Comparison of ENCODE assay signal across 17 cellular contexts in the genomic region with DNA sequence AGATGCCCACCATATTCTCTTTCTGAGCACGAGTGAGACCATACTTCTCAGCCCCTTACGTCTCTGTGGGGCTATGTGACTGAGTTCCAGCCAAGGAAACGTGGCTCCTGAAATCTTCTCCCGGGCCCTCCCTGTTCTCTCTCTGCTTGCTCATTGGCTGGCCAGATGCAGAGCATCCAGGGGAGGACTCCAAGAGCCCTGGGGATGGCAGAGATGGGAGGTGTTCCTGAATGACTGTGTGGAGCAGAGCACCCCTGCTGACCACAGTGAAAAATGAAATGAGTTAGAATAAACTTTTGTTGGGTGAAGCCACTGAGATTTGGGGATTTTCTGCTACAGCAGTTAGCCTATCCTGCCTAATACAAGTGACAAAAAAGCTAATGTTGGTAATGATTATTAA. TPM values are rescaled to one million over a fixed set of nuclear protein-coding genes. Genes with fewer than 3 reads are reported as not detected.
A peak's percentile ranks its signal among the peaks of the same experiment; 100 is the strongest.
DNase-seq lines count a peak whose midpoint lies in the region; ATAC-seq and TF ChIP-seq lines count a peak whose summit lies in the region.
"Had no signal": no experiment of that assay in that cellular context is flagged by ENCODE, and none has a peak within 500 bp of the region (broad histone marks: within the 10 kb centered on the region; RNA-seq: fewer than 3 reads in every experiment).

No MANE protein-coding gene starts in this region.

- H3K9me3 Mint-ChIP-seq in CD4-positive, alpha-beta T cell: no peaks in the 10 kb centered on the region
- H3K9me3 Mint-ChIP-seq in WTC11 (0 out of 2 replicates have a peak, but pooled peaks cover 3% of the 10 kb centered on the region), immature natural killer cell (no peaks in the 10 kb centered on the region), HFFc6 (no peaks in the 10 kb centered on the region; the same call in 1 of the 2 replicates)

- no peak for ATAC-seq in CD4-positive, alpha-beta T cell (ENCODE audit: poor library complexity)
- ATAC-seq in WTC11: peak; percentile 72

- CTCF ChIA-PET in CD4-positive, alpha-beta T cell (lab: Charles Lee): interaction anchor here (0.8 to 2.1 kb wide), 2 partner anchors 14 to 17 kb away, joined by 3 to 11 read pairs; no protein-coding TSS in a partner anchor
- CTCF ChIA-PET in WTC11 (lab: Charles Lee) (interaction anchor here (1.6 kb wide), 1 partner anchor 17 kb away, joined by 8 read pairs; no protein-coding TSS in a partner anchor), RWPE1 (lab: Yijun Ruan, JAX) (no interaction called here)

- H3K27ac Mint-ChIP-seq in CD4-positive, alpha-beta T cell: peak overlapping the region; percentile 22
- H3K27ac Mint-ChIP-seq in WTC11 (no peak overlapping the region), immature natural killer cell (peak overlapping the region in 4 of 6 donors; percentile 19 to 62 (median 37)), HFFc6 (no peak overlapping the region)

- H3K27me3 Mint-ChIP-seq in CD4-positive, alpha-beta T cell: no peaks in the 10 kb centered on the region
- no peaks in the 10 kb centered on the region for H3K27me3 Mint-ChIP-seq in WTC11 (ENCODE audit: low read depth)
- peaks cover 0 to 1% (median 0%) of the 10 kb centered on the region in 3 donors for H3K27me3 Mint-ChIP-seq in immature natural killer cell (ENCODE audit: low read depth in 3 of 3)
- H3K27me3 Mint-ChIP-seq in HFFc6 (ENCODE audit: insufficient read depth): peaks cover 8% of the 10 kb centered on the region

- no peak overlapping the region for H3K4me3 Mint-ChIP-seq in CD4-positive, alpha-beta T cell
- H3K4me3 Mint-ChIP-seq in WTC11 (no peak overlapping the region), immature natural killer cell (no peak overlapping the region), HFFc6 (no peak overlapping the region)

- POLR2A ChIA-PET in CD4-positive, alpha-beta T cell (lab: Charles Lee): no interaction called here
- POLR2A ChIA-PET in WTC11 (lab: Charles Lee): no interaction called here
- POLR2A ChIA-PET in RWPE1 (lab: Yijun Ruan, JAX; ENCODE audit: low non-redundant PET): interaction anchor here (0.8 kb wide), 1 partner anchor 14 kb away, joined by 3 read pairs; no protein-coding TSS in a partner anchor

- H3K27me3 ChIP-seq in CD4-positive, alpha-beta T cell (ENCODE audit: control insufficient read depth, insufficient read depth, low read length): no peaks in the 10 kb centered on the region
- H3K27me3 ChIP-seq: neutrophil, thyroid gland had no signal

- TF ChIP-seq CTCF in CD4-positive, alpha-beta T cell (IDR thresholded peaks at IDR 0.05): no peak
- TF ChIP-seq CTCF in WTC11 (IDR thresholded peaks at IDR 0.05): no peak
- no peak for TF ChIP-seq CTCF in HFFc6 (IDR thresholded peaks at IDR 0.05)
- no peak for TF ChIP-seq CTCF in RWPE1 (conservative IDR thresholded peaks at IDR 0.05; ENCODE audit: low read depth)

- DNase-seq in CD4-positive, alpha-beta T cell: no peak
- DNase-seq in H4 (ENCODE audit: low spot score) (peak; percentile 20), WTC11 (ENCODE audit: low spot score) (no peak), immature natural killer cell (no peak), HFFc6 (no peak), GM03348 (ENCODE audit: low spot score) (no peak), RWPE1 (ENCODE audit: low spot score) (no peak), retina (no peak)
- DNase-seq: activated gamma-delta T cell treated with Interleukin-2 at 50 U/mL for 16 hours; DMS 273 treated with DMSO at 0.1 percent for 48 hours; foreskin melanocyte; left colon; NCI-H146; Right ventricle myocardium superior; stimulated activated CD4-positive, alpha-beta T cell treated with anti-CD3 and anti-CD28 coated beads, Interleukin-12 subunit alpha, Interleukin-12 subunit beta, amount 100 ng/mL, for 4 hours; thyroid gland had no signal

- H3K4me1 Mint-ChIP-seq in CD4-positive, alpha-beta T cell (ENCODE audit: low read depth): peaks cover 66% of the 10 kb centered on the region
- no peaks in the 10 kb centered on the region for H3K4me1 Mint-ChIP-seq in WTC11
- H3K4me1 Mint-ChIP-seq in immature natural killer cell: peaks cover 47 to 61% of the 10 kb centered on the region in 2 donors
- H3K4me1 Mint-ChIP-seq in HFFc6 (ENCODE audit: low read depth): 0 out of 2 replicates have a peak, but pooled peaks cover 5% of the 10 kb centered on the region

- H3K9me3 ChIP-seq in CD4-positive, alpha-beta T cell (ENCODE audit: control insufficient read depth, low read length): no peaks in the 10 kb centered on the region
- H3K9me3 ChIP-seq: neutrophil, thyroid gland had no signal

- H3K36me3 Mint-ChIP-seq in CD4-positive, alpha-beta T cell (ENCODE audit: low read depth): peaks cover 98% of the 10 kb centered on the region
- H3K36me3 Mint-ChIP-seq in WTC11 (peaks cover 3% of the 10 kb centered on the region), immature natural killer cell (peaks cover 20 to 52% (median 33%) of the 10 kb centered on the region in 3 donors), HFFc6 (ENCODE audit: low read depth) (no peaks in the 10 kb centered on the region)

- no peak overlapping the region for H3K27ac ChIP-seq in CD4-positive, alpha-beta T cell (ENCODE audit: low read depth, low read length)
- H3K27ac ChIP-seq in RWPE1: no peak overlapping the region
- H3K27ac ChIP-seq: neutrophil, thyroid gland had no signal

- intact Hi-C loops in CD4-positive, alpha-beta T cell (cut with DNase I, micrococcal nuclease): no loop called here

TF ChIP-seq in WTC11, 78 proteins besides CTCF, POLR2A, EP300 and RAD21 (continues in another document):
- TF ChIP-seq TEAD1 (CRISPR knock-in tag; IDR thresholded peaks at IDR 0.05): no peak
- TF ChIP-seq ATF2 (CRISPR knock-in tag; IDR thresholded peaks at IDR 0.05; ENCODE audit: borderline replicate concordance, low read depth): no peak
- no peak for TF ChIP-seq JAZF1 (CRISPR knock-in tag; IDR thresholded peaks at IDR 0.05)
- no peak for TF ChIP-seq ELF4 (CRISPR knock-in tag; IDR thresholded peaks at IDR 0.05; ENCODE audit: low read depth)
- TF ChIP-seq, protein P1, sequence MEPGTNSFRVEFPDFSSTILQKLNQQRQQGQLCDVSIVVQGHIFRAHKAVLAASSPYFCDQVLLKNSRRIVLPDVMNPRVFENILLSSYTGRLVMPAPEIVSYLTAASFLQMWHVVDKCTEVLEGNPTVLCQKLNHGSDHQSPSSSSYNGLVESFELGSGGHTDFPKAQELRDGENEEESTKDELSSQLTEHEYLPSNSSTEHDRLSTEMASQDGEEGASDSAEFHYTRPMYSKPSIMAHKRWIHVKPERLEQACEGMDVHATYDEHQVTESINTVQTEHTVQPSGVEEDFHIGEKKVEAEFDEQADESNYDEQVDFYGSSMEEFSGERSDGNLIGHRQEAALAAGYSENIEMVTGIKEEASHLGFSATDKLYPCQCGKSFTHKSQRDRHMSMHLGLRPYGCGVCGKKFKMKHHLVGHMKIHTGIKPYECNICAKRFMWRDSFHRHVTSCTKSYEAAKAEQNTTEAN (CRISPR knock-in tag; IDR thresholded peaks at IDR 0.05): no peak
- TF ChIP-seq, protein P2, sequence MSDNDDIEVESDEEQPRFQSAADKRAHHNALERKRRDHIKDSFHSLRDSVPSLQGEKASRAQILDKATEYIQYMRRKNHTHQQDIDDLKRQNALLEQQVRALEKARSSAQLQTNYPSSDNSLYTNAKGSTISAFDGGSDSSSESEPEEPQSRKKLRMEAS (CRISPR knock-in tag; IDR thresholded peaks at IDR 0.05): no peak
- no peak for TF ChIP-seq CREM (CRISPR knock-in tag; IDR thresholded peaks at IDR 0.05)
- TF ChIP-seq FOXJ3 (CRISPR knock-in tag; IDR thresholded peaks at IDR 0.05; ENCODE audit: borderline replicate concordance): no peak
- no peak for TF ChIP-seq ZNF263 (CRISPR knock-in tag; IDR thresholded peaks at IDR 0.05; ENCODE audit: low read depth)
- TF ChIP-seq STAT6 (CRISPR knock-in tag; conservative IDR thresholded peaks at IDR 0.05; ENCODE audit: low read depth): no peak
- TF ChIP-seq, protein P3, sequence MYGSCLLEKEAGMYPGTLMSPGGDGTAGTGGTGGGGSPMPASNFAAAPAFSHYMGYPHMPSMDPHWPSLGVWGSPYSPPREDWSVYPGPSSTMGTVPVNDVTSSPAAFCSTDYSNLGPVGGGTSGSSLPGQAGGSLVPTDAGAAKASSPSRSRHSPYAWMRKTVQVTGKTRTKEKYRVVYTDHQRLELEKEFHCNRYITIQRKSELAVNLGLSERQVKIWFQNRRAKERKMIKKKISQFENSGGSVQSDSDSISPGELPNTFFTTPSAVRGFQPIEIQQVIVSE (CRISPR knock-in tag; IDR thresholded peaks at IDR 0.05; ENCODE audit: borderline replicate concordance): no peak

RNA-seq across cellular contexts. Expression of gene KIAA0040, which starts 23.8 kb away (rescaled TPM):
- total RNA-seq in CD4-positive, alpha-beta T cell: 10 to 100 TPM; 13.5 to 14.5 TPM
- total RNA-seq in H4 (2014; rRNA removed; shearing (Covaris generic)): 2.3 and 5.8 TPM in 2 replicates
- 8.8 to 15.0 TPM (median 11.9 TPM) in 3 replicates for total RNA-seq in WTC11 (2021)
- 10 to 100 TPM; 11.8 to 23.6 (median 14.0) TPM for polyA plus RNA-seq in immature natural killer cell
- total RNA-seq in HFFc6 (2021; fragmentation: NEBNext Ultra II Directional; extraction: Animal tissue kit (Norgen Biotek cat#: 25700)): not detected

Comparison
In these comparisons a context has a peak if more than half of its experiments do, and no peak if none do; other contexts are left out.
1. H3K27ac Mint-ChIP-seq: peak in CD4-positive, alpha-beta T cell (single experiment) and immature natural killer cell (4 of 6); none in WTC11 (single experiment) and HFFc6 (single experiment).